ENCODE assay signal across 1 cellular context in the genomic region with DNA sequence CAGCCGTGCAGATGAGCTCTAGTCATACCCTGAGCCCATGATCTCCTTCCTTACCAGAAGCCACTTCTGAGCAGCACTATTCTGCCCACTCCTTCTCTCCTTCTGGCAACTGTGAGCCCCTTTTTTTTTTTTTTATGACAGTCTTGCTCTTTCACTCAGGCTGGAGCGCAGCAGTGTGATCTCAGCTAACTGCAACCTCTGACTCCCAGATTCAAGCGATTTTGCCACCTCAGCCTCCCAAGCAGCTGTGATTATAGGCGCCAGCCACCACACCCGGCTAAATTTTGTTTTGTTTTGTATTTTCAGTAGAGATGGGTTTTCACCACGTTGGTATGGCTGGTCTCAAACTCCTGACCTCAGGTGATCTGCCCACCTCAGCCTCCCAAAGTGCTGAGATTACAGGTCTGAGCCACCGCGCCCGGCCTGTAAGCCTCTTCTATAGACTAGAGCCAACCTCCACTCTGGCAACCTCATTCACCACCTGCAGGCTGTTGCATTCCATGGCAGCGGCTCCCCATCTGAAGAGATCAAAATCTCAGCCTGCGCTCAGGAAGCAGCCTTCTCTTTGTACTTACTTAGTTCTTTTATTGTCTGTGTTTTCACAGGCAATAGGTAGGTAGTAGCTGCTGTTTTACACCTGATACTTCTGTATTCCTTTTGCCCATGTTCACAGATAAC.
TF ChIP-seq lines count a peak whose summit lies in the region.

No MANE protein-coding gene starts in this region.

TF ChIP-seq in HCT116, 20 proteins besides CTCF, POLR2A, EP300 and RAD21 (continued from another document):
- no peak for TF ChIP-seq REST (IDR thresholded peaks at IDR 0.05; ENCODE audit: low read depth)
- no peak for TF ChIP-seq ZNF274 (IDR thresholded peaks at IDR 0.05; ENCODE audit: low read depth, low read length)
- no peak for TF ChIP-seq CEBPB (IDR thresholded peaks at IDR 0.05; ENCODE audit: low read depth)
- TF ChIP-seq EGR1 (IDR thresholded peaks at IDR 0.05; ENCODE audit: low read depth) = no peak
- TF ChIP-seq EZH2phosphoT487 (IDR thresholded peaks at IDR 0.05; ENCODE audit: borderline replicate concordance) = no peak
- TF ChIP-seq YY1 (IDR thresholded peaks at IDR 0.05; ENCODE audit: extremely low read depth, insufficient replicate concordance, low read depth, low read length) = no peak
- TF ChIP-seq SRF (IDR thresholded peaks at IDR 0.05; ENCODE audit: low read depth) = no peak
- no peak for TF ChIP-seq POLR2AphosphoS5 (IDR thresholded peaks at IDR 0.05; ENCODE audit: low read depth, low read length)
- TF ChIP-seq, protein P1, sequence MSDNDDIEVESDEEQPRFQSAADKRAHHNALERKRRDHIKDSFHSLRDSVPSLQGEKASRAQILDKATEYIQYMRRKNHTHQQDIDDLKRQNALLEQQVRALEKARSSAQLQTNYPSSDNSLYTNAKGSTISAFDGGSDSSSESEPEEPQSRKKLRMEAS (IDR thresholded peaks at IDR 0.05) = no peak
- TF ChIP-seq EZH2 (IDR thresholded peaks at IDR 0.05) = no peak
- TF ChIP-seq SP1 (IDR thresholded peaks at IDR 0.05; ENCODE audit: low read depth) = no peak
- TF ChIP-seq JUND (IDR thresholded peaks at IDR 0.05) = no peak
TF ChIP-seq in HCT116: peak in this region for 0.
